In genomic region chr10:24784061-24784460, GRCh38 we compare ENCODE assay signal across 20 cellular contexts.
DNase-seq lines count a peak whose midpoint lies in the region; ATAC-seq lines count a peak whose summit lies in the region.
"Had no signal": no experiment of that assay in that cellular context is flagged by ENCODE, and none has a peak within 500 bp of the region (broad histone marks: within the 10 kb centered on the region; RNA-seq: fewer than 3 reads in every experiment).

No MANE protein-coding gene starts in this region.

- no peak overlapping the region for H3K4me3 Mint-ChIP-seq in CD8-positive, alpha-beta memory T cell
- H3K4me3 Mint-ChIP-seq: CD14-positive monocyte had no signal

- no peaks in the 10 kb centered on the region for H3K27me3 ChIP-seq in CD8-positive, alpha-beta memory T cell (ENCODE audit: insufficient read depth, low read length, poor library complexity, severe bottlenecking)
- H3K27me3 ChIP-seq: Peyer's patch had no signal

- H3K4me1 ChIP-seq in CD8-positive, alpha-beta memory T cell (ENCODE audit: insufficient read depth, low read length): no peaks in the 10 kb centered on the region
- H3K4me1 ChIP-seq: Peyer's patch had no signal

- H3K36me3 Mint-ChIP-seq in CD8-positive, alpha-beta memory T cell: peaks cover 0 to 8% (median 0%) of the 10 kb centered on the region in 3 donors
- H3K36me3 Mint-ChIP-seq: CD14-positive monocyte had no signal

- no peaks in the 10 kb centered on the region for H3K4me1 Mint-ChIP-seq in CD8-positive, alpha-beta memory T cell
- H3K4me1 Mint-ChIP-seq: CD14-positive monocyte had no signal

- no peak overlapping the region for H3K4me3 ChIP-seq in CD8-positive, alpha-beta memory T cell (ENCODE audit: low read length)
- H3K4me3 ChIP-seq: Peyer's patch had no signal

- CTCF ChIA-PET in CD8-positive, alpha-beta memory T cell (lab: Charles Lee): no interaction called here

- H3K9me3 ChIP-seq in CD8-positive, alpha-beta memory T cell (ENCODE audit: low read length): no peaks in the 10 kb centered on the region
- H3K9me3 ChIP-seq: Peyer's patch had no signal

- no peak overlapping the region for H3K27ac Mint-ChIP-seq in CD8-positive, alpha-beta memory T cell
- H3K27ac Mint-ChIP-seq: CD14-positive monocyte had no signal

- H3K27me3 Mint-ChIP-seq in CD8-positive, alpha-beta memory T cell: peaks cover 2 to 10% of the 10 kb centered on the region in 2 donors

- DNase-seq in Ammon's horn (ENCODE audit: low spot score): peak; percentile 96
- DNase-seq in anterior cingulate cortex (lab: John Stamatoyannopoulos, UW): peak in 56 of 58 donors; percentile 11 to 92 (median 76)
- DNase-seq in foreskin melanocyte: peak; percentile 80
- DNase-seq in nucleus accumbens (lab: John Stamatoyannopoulos, UW): peak in 54 of 56 donors; percentile 32 to 92 (median 81)
- no peak for DNase-seq in CD8-positive, alpha-beta memory T cell
- DNase-seq in DMS153 treated with DMSO at 0.1 percent for 48 hours (lab: John Stamatoyannopoulos, UW; ENCODE audit: unreplicated experiment): no peak
- DNase-seq: 8988T, Calu3, DMS79, GDM1, MM.1S, NCI-H1105 treated with DMSO at 0.1 percent for 48 hours, NCI-H187 treated with DMSO at 0.1 percent for 48 hours, NCI-H82, Peyer's patch, SHP77 had no signal

- no peaks in the 10 kb centered on the region for H3K9me3 Mint-ChIP-seq in CD8-positive, alpha-beta memory T cell

- POLR2A ChIA-PET in CD8-positive, alpha-beta memory T cell (lab: Charles Lee): no interaction called here

- H3K27ac ChIP-seq in CD8-positive, alpha-beta memory T cell (ENCODE audit: low read depth, low read length): no peak overlapping the region
- H3K27ac ChIP-seq: KMS-11, Peyer's patch had no signal

- ATAC-seq in HG02571 (IDR thresholded peaks at IDR 0.05; ENCODE audit: unreplicated experiment) (no peak), HG02759 (IDR thresholded peaks at IDR 0.05; ENCODE audit: unreplicated experiment) (no peak)

- no peaks in the 10 kb centered on the region for H3K36me3 ChIP-seq in CD8-positive, alpha-beta memory T cell (ENCODE audit: insufficient read depth, low read length)
- H3K36me3 ChIP-seq: Peyer's patch had no signal

Comparison
In these comparisons a context has a peak if more than half of its experiments do, and no peak if none do; other contexts are left out.
1. DNase-seq: peak in Ammon's horn (single experiment), anterior cingulate cortex (56 of 58), foreskin melanocyte (single experiment) and nucleus accumbens (54 of 56); none in CD8-positive, alpha-beta memory T cell (0 of 5) and DMS153 treated with DMSO at 0.1 percent for 48 hours (single experiment).